In the genomic region with DNA sequence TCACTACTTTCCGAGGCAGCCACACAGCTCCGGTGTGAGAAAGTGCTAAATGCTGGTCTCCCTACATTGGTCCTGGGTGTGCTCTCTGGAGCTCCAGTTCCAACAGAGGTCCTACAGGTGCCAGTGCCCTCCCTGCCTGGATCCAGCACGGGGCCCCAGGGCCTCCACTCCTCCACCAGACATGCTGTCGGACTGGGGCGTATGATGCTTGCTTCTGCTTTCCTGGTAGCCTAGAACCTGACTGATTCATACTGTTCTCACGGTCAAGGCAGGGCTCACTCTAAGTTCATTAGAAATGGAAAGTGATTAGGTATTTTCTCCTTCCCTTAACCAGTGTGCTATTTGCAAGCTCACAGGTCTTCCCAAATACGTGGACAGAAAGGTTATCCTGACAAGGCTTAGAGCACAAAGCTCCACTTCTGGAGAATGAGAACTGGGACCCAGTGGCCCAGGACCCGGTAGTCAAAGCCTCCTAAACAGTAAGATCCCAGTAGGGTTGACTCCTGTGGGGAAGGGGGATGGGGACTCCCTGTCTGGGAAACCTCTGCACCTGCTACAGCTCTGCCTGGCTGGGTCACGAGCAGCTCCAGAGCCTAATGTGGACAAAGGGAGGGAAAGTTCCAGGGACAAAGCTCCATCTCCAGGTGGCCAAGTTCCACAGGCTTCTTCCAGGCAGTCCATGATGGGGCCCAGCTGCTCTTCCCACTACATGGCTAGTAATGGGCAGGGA, we compare ENCODE assay signal across 11 cellular contexts.
A peak's percentile ranks its signal among the peaks of the same experiment; 100 is the strongest.
DNase-seq lines count a peak whose midpoint lies in the region; ATAC-seq, FAIRE-seq and TF ChIP-seq lines count a peak whose summit lies in the region.
"Had no signal": no experiment of that assay in that cellular context is flagged by ENCODE, and none has a peak within 500 bp of the region (broad histone marks: within the 10 kb centered on the region; RNA-seq: fewer than 3 reads in every experiment).

No MANE protein-coding gene starts in this region.

- peak; percentile 72 for FAIRE-seq in bronchial epithelial cell (lab: Jason Lieb, UNC)
- no peak for FAIRE-seq in RCC 7860 (lab: Jason Lieb, UNC)

- TF ChIP-seq CTCF in bronchial epithelial cell (IDR thresholded peaks at IDR 0.05; ENCODE audit: insufficient read depth, low read length, severe bottlenecking): no peak
- no peak for TF ChIP-seq CTCF in breast epithelium (IDR thresholded peaks at IDR 0.05)

- no peaks in the 10 kb centered on the region for H3K36me3 ChIP-seq in bronchial epithelial cell (ENCODE audit: control insufficient read depth, insufficient read depth, low read length)
- no peaks in the 10 kb centered on the region for H3K36me3 ChIP-seq in breast epithelium

- no peaks in the 10 kb centered on the region for H3K4me1 ChIP-seq in breast epithelium

- peak; percentile 57 for ATAC-seq in GM18499 (IDR thresholded peaks at IDR 0.05; ENCODE audit: insufficient read depth, unreplicated experiment)
- ATAC-seq in GM19452 (IDR thresholded peaks at IDR 0.05; ENCODE audit: unreplicated experiment): peak; percentile 89
- peak; percentile 63 for ATAC-seq in HG03039 (IDR thresholded peaks at IDR 0.05; ENCODE audit: unreplicated experiment)
- ATAC-seq: naive thymus-derived CD4-positive, alpha-beta T cell had no signal

- intact Hi-C loops in breast epithelium (cut with DNase I; ENCODE audit: low total_unique reads): no loop called here

- DNase-seq in bronchial epithelial cell (ENCODE audit: low read depth) (no peak), RCC 7860 (ENCODE audit: low spot score) (no peak), NCI-H82 treated with DMSO at 0.1 percent for 48 hours (lab: John Stamatoyannopoulos, UW; ENCODE audit: unreplicated experiment) (no peak), breast epithelium (ENCODE audit: low spot score in 2 of 2) (no peak), DMS79 (lab: John Stamatoyannopoulos, UW) (no peak)
- DNase-seq: activated CD8-positive, alpha-beta memory T cell treated with anti-CD3 and anti-CD28 coated beads, Interleukin-2, amount 50 U/mL, for 48 hours had no signal

- H3K4me3 ChIP-seq in bronchial epithelial cell (ENCODE audit: low read depth, low read length) (no peak overlapping the region), breast epithelium (no peak overlapping the region)

- TF ChIP-seq POLR2A in breast epithelium (IDR thresholded peaks at IDR 0.05): no peak

- H3K9me3 ChIP-seq in breast epithelium: peaks cover 0 to 5% of the 10 kb centered on the region in 2 donors

- peaks cover 14% of the 10 kb centered on the region for H3K27me3 ChIP-seq in bronchial epithelial cell (ENCODE audit: control insufficient read depth, insufficient read depth, low read length)
- peaks cover 0 to 8% of the 10 kb centered on the region in 2 donors for H3K27me3 ChIP-seq in breast epithelium

- no peak overlapping the region for H3K27ac ChIP-seq in breast epithelium
- H3K27ac ChIP-seq: epithelial cell of prostate had no signal
